Comparison of ENCODE assay signal across 30 cellular contexts in genomic region chr6:134310206-134310605, GRCh38. TPM values are rescaled to one million over a fixed set of nuclear protein-coding genes. Genes with fewer than 3 reads are reported as not detected.
A peak's percentile ranks its signal among the peaks of the same experiment; 100 is the strongest.
DNase-seq lines count a peak whose midpoint lies in the region; ATAC-seq, FAIRE-seq and TF ChIP-seq lines count a peak whose summit lies in the region.
"Had no signal": no experiment of that assay in that cellular context is flagged by ENCODE, and none has a peak within 500 bp of the region (broad histone marks: within the 10 kb centered on the region; RNA-seq: fewer than 3 reads in every experiment).

No MANE protein-coding gene starts in this region.

- no peak overlapping the region for H3K4me3 ChIP-seq in K562
- no peak overlapping the region for H3K4me3 ChIP-seq in fibroblast of the aortic adventitia (ENCODE audit: low read depth, low read length)
- no peak overlapping the region for H3K4me3 ChIP-seq in testis
- H3K4me3 ChIP-seq: pancreas, thoracic aorta, uterus had no signal

- H3K9me3 ChIP-seq in K562 (replicated peaks; ENCODE audit: control insufficient read depth, insufficient read depth, low read depth, low read length) (no peaks in the 10 kb centered on the region), testis (no peaks in the 10 kb centered on the region)
- H3K9me3 ChIP-seq: pancreas, thoracic aorta, uterus had no signal

- peak overlapping the region; percentile 59 for H3K27ac Mint-ChIP-seq in activated naive CD4-positive, alpha-beta T cell treated with anti-CD3 and anti-CD28 coated beads, Interleukin-2, amount 50 U/mL, for 24 hours
- no peak overlapping the region for H3K27ac Mint-ChIP-seq in activated naive CD4-positive, alpha-beta T cell treated with anti-CD3 and anti-CD28 coated beads for 36 hours
- H3K27ac Mint-ChIP-seq: activated CD4-positive, alpha-beta T cell treated with anti-CD3 and anti-CD28 coated beads for 36 hours; activated CD8-positive, alpha-beta T cell treated with anti-CD3 and anti-CD28 coated beads for 36 hours; activated naive CD4-positive, alpha-beta T cell treated with anti-CD3 and anti-CD28 coated beads, Interleukin-2, amount 50 U/mL, for 72 hours; activated T-helper 1 cell treated with anti-CD3 and anti-CD28 coated beads, Interleukin-12 subunit alpha, Interleukin-12 subunit beta, Interleukin-2, Interleukin-4 antibody, amounts not matched to agents 30 ng/mL and 10 ng/mL and 1 ng/mL, durations not matched to agents 14 hours and 24 hours and 36 hours; CD4-positive, alpha-beta T cell; immature natural killer cell; nephron progenitor cell; T-helper 2 cell treated with Interferon-gamma antibody and Interleukin-4, amounts not matched to agents 5 μg/mL and 100 μg/mL, for 36 hours had no signal

- 67% methylated on average over 2 of the region's 2 CpGs for WGBS in K562 (ENCODE audit: insufficient coverage, low coverage, missing lambda C conversion rate)
- WGBS in testis, 2 donors = 70 to 72% methylated on average over 2 of the region's 2 CpGs

- peaks cover 0 to 10% of the 10 kb centered on the region in 2 experiments; a peak in 2 of 5 replicates for H3K4me1 ChIP-seq in K562 (replicated peaks in 1 of 2; ENCODE audit: control insufficient read depth in 2 of 2, insufficient read depth in 2 of 2, low read length in 2 of 2)
- H3K4me1 ChIP-seq in testis = peaks cover 24% of the 10 kb centered on the region
- H3K4me1 ChIP-seq: uterus had no signal

- POLR2A ChIA-PET in K562 (lab: Yijun Ruan, JAX) = interaction anchor here (0.6 to 0.8 kb wide), 2 partner anchors 53 to 187 kb away, joined by 4 read pairs; no protein-coding TSS in a partner anchor

- H4K20me1 ChIP-seq in K562 (replicated peaks; ENCODE audit: control insufficient read depth, insufficient read depth, low read length) = no peaks in the 10 kb centered on the region

- TF ChIP-seq CTCF in K562 (IDR thresholded peaks at IDR 0.05 in 2 of 3, conservative IDR thresholded peaks at IDR 0.05 in 1 of 3; ENCODE audit: insufficient read depth in 2 of 3, low read depth in 1 of 3, low read length in 3 of 3) (no peak), fibroblast of the aortic adventitia (IDR thresholded peaks at IDR 0.05; ENCODE audit: insufficient read depth, low read length) (no peak), testis (IDR thresholded peaks at IDR 0.05) (no peak), GM10266 (IDR thresholded peaks at IDR 0.05; ENCODE audit: control insufficient read depth, insufficient read depth, low read depth, missing control alignments) (no peak)

- no peaks in the 10 kb centered on the region for H3K27me3 Mint-ChIP-seq in activated naive CD4-positive, alpha-beta T cell treated with anti-CD3 and anti-CD28 coated beads, Interleukin-2, amount 50 U/mL, for 24 hours
- no peaks in the 10 kb centered on the region for H3K27me3 Mint-ChIP-seq in activated naive CD4-positive, alpha-beta T cell treated with anti-CD3 and anti-CD28 coated beads for 36 hours (ENCODE audit: low read depth)
- H3K27me3 Mint-ChIP-seq: activated CD4-positive, alpha-beta T cell treated with anti-CD3 and anti-CD28 coated beads for 36 hours; activated CD8-positive, alpha-beta T cell treated with anti-CD3 and anti-CD28 coated beads for 36 hours; CD4-positive, alpha-beta T cell had no signal

- H3K36me3 ChIP-seq in K562 (ENCODE audit: control insufficient read depth, insufficient read depth, low read length) (no peaks in the 10 kb centered on the region), testis (ENCODE audit: low read depth, missing control alignments) (no peaks in the 10 kb centered on the region)
- H3K36me3 ChIP-seq: pancreas, thoracic aorta, uterus had no signal

- CTCF ChIA-PET in activated naive CD4-positive, alpha-beta T cell treated with anti-CD3 and anti-CD28 coated beads for 36 hours (lab: Charles Lee) = interaction anchor here (0.6 to 1.5 kb wide), 3 partner anchors 11 to 113 kb away, joined by 3 to 5 read pairs (median 3); no protein-coding TSS in a partner anchor
- CTCF ChIA-PET in K562 (lab: Yijun Ruan, JAX; ENCODE audit: low intra/inter-chr PET ratio) = no interaction called here

- in situ Hi-C loops in K562 (cut with MboI) = no loop called here

- no peak; the same call in 2 of the 3 replicates for ATAC-seq in K562
- ATAC-seq: activated CD4-positive, alpha-beta T cell treated with anti-CD3 and anti-CD28 coated beads for 36 hours; activated CD8-positive, alpha-beta T cell treated with anti-CD3 and anti-CD28 coated beads for 36 hours; activated naive CD4-positive, alpha-beta T cell treated with anti-CD3 and anti-CD28 coated beads, Interleukin-2, amount 50 U/mL, for 72 hours; pancreas had no signal

- H3K4me1 Mint-ChIP-seq in activated naive CD4-positive, alpha-beta T cell treated with anti-CD3 and anti-CD28 coated beads, Interleukin-2, amount 50 U/mL, for 24 hours = peaks cover 5% of the 10 kb centered on the region
- peaks cover 21% of the 10 kb centered on the region for H3K4me1 Mint-ChIP-seq in activated naive CD4-positive, alpha-beta T cell treated with anti-CD3 and anti-CD28 coated beads for 36 hours (ENCODE audit: low read depth)
- H3K4me1 Mint-ChIP-seq: activated CD4-positive, alpha-beta T cell treated with anti-CD3 and anti-CD28 coated beads for 36 hours; immature natural killer cell; nephron progenitor cell had no signal

- no peaks in the 10 kb centered on the region for H3K9me3 Mint-ChIP-seq in activated naive CD4-positive, alpha-beta T cell treated with anti-CD3 and anti-CD28 coated beads, Interleukin-2, amount 50 U/mL, for 24 hours
- no peaks in the 10 kb centered on the region for H3K9me3 Mint-ChIP-seq in activated naive CD4-positive, alpha-beta T cell treated with anti-CD3 and anti-CD28 coated beads for 36 hours
- H3K9me3 Mint-ChIP-seq: activated CD8-positive, alpha-beta T cell treated with anti-CD3 and anti-CD28 coated beads for 36 hours; activated naive CD4-positive, alpha-beta T cell treated with anti-CD3 and anti-CD28 coated beads, Interleukin-2, amount 50 U/mL, for 72 hours; activated T-helper 1 cell treated with anti-CD3 and anti-CD28 coated beads, Interleukin-12 subunit alpha, Interleukin-12 subunit beta, Interleukin-2, Interleukin-4 antibody, amounts not matched to agents 30 ng/mL and 10 ng/mL and 1 ng/mL, durations not matched to agents 14 hours and 24 hours and 36 hours; CD4-positive, alpha-beta T cell; immature natural killer cell; nephron progenitor cell; T-helper 2 cell treated with Interferon-gamma antibody and Interleukin-4, amounts not matched to agents 5 μg/mL and 100 μg/mL, for 36 hours had no signal

- no TSS peak for BruUV-seq in K562 (replicated peaks; lab: Mats Ljungman, UMichigan)

- TF ChIP-seq POLR2A in K562 (conservative IDR thresholded peaks at IDR 0.05) (no peak), testis (IDR thresholded peaks at IDR 0.05) (no peak)

- no peak overlapping the region for H3K4me2 ChIP-seq in K562 (ENCODE audit: insufficient read depth, low read length)

- H2AFZ ChIP-seq in K562 (ENCODE audit: low read depth, low read length) = 0 out of 2 replicates have a peak overlapping the region, but pooled peaks have one; percentile 28

- TF ChIP-seq EP300 in K562 (IDR thresholded peaks at IDR 0.05; ENCODE audit: low read length) = no peak

- H3K9me1 ChIP-seq in K562 (ENCODE audit: control insufficient read depth, insufficient read depth, low read length) = no peaks in the 10 kb centered on the region

- DNase-seq in activated naive CD4-positive, alpha-beta T cell treated with anti-CD3 and anti-CD28 coated beads for 36 hours = no peak
- DNase-seq in K562 (ENCODE audit: extremely low read depth in 1 of 4, low spot score in 3 of 4) (no peak), fibroblast of the aortic adventitia (ENCODE audit: low read depth) (peak; percentile 60), testis (no peak), GM10266 (ENCODE audit: extremely low spot score) (no peak), NCI-H146 treated with DMSO at 0.1 percent for 48 hours (lab: John Stamatoyannopoulos, UW; ENCODE audit: unreplicated experiment) (no peak), anterior cingulate cortex (lab: John Stamatoyannopoulos, UW) (no peak)
- DNase-seq: 8988T; activated CD4-positive, alpha-beta T cell treated with anti-CD3 and anti-CD28 coated beads for 36 hours; activated CD8-positive, alpha-beta memory T cell treated with anti-CD3 and anti-CD28 coated beads, Interleukin-2, amount 50 U/mL, for 48 hours; activated CD8-positive, alpha-beta T cell treated with anti-CD3 and anti-CD28 coated beads for 36 hours; CD4-positive, alpha-beta T cell; DND-41; immature natural killer cell; mammary epithelial cell; NCI-H1436; NCI-H446 treated with DMSO at 0.1 percent for 48 hours; nephron progenitor cell; pancreas; SIG-M5; small intestine; stimulated activated naive CD4-positive, alpha-beta T cell; uterus had no signal

- no peak overlapping the region for H3K4me3 Mint-ChIP-seq in activated naive CD4-positive, alpha-beta T cell treated with anti-CD3 and anti-CD28 coated beads, Interleukin-2, amount 50 U/mL, for 24 hours
- no peak overlapping the region for H3K4me3 Mint-ChIP-seq in activated naive CD4-positive, alpha-beta T cell treated with anti-CD3 and anti-CD28 coated beads for 36 hours
- H3K4me3 Mint-ChIP-seq: activated CD4-positive, alpha-beta T cell treated with anti-CD3 and anti-CD28 coated beads for 36 hours; activated CD8-positive, alpha-beta T cell treated with anti-CD3 and anti-CD28 coated beads for 36 hours; activated T-helper 1 cell treated with anti-CD3 and anti-CD28 coated beads, Interleukin-12 subunit alpha, Interleukin-12 subunit beta, Interleukin-2, Interleukin-4 antibody, amounts not matched to agents 30 ng/mL and 10 ng/mL and 1 ng/mL, durations not matched to agents 14 hours and 24 hours and 36 hours; CD4-positive, alpha-beta T cell; immature natural killer cell; nephron progenitor cell; T-helper 2 cell treated with Interferon-gamma antibody and Interleukin-4, amounts not matched to agents 5 μg/mL and 100 μg/mL, for 36 hours had no signal

- no peak for TF ChIP-seq RAD21 in K562 (CRISPR knock-in tag; conservative IDR thresholded peaks at IDR 0.05 in 1 of 2, IDR thresholded peaks at IDR 0.05 in 1 of 2)

- no peak overlapping the region for H3K9ac ChIP-seq in K562 (ENCODE audit: insufficient read depth in 1 of 2, low read depth in 2 of 2, low read length in 2 of 2)

- H3K27me3 ChIP-seq in K562 (ENCODE audit: control insufficient read depth in 2 of 2, insufficient read depth in 2 of 2, low read length in 2 of 2) = no peaks in the 10 kb centered on the region
- no peaks in the 10 kb centered on the region for H3K27me3 ChIP-seq in testis
- H3K27me3 ChIP-seq: pancreas, uterus had no signal

- intact Hi-C loops in activated naive CD4-positive, alpha-beta T cell treated with anti-CD3 and anti-CD28 coated beads for 36 hours (cut with micrococcal nuclease) = no loop called here
- intact Hi-C loops in K562 (cut with micrococcal nuclease) (no loop called here), testis (cut with DNase I; ENCODE audit: low total_unique reads) (no loop called here)

- H3K79me2 ChIP-seq in K562 (ENCODE audit: control insufficient read depth, insufficient read depth, low read length) = no peaks in the 10 kb centered on the region

- H3K36me3 Mint-ChIP-seq in activated naive CD4-positive, alpha-beta T cell treated with anti-CD3 and anti-CD28 coated beads, Interleukin-2, amount 50 U/mL, for 24 hours = no peaks in the 10 kb centered on the region
- H3K36me3 Mint-ChIP-seq in activated naive CD4-positive, alpha-beta T cell treated with anti-CD3 and anti-CD28 coated beads for 36 hours (ENCODE audit: low read depth) = no peaks in the 10 kb centered on the region
- H3K36me3 Mint-ChIP-seq: activated naive CD4-positive, alpha-beta T cell treated with anti-CD3 and anti-CD28 coated beads, Interleukin-2, amount 50 U/mL, for 72 hours; immature natural killer cell had no signal

- no peak overlapping the region for H3K27ac ChIP-seq in K562 (ENCODE audit: extremely low read depth, low read depth, low read length)
- peak overlapping the region; percentile 80 to 84 for H3K27ac ChIP-seq in testis
- H3K27ac ChIP-seq: pancreas, thoracic aorta, uterus had no signal

- FAIRE-seq in K562 (lab: Jason Lieb, UNC) = no peak
- FAIRE-seq: D721Med, pancreas, RCC 7860, small intestine had no signal

RNA-seq across cellular contexts. Expression of gene SGK1, which starts 7.7 kb away (rescaled TPM):
- total RNA-seq in activated naive CD4-positive, alpha-beta T cell treated with anti-CD3 and anti-CD28 coated beads for 36 hours = 100 to 1,000 TPM; 202 to 208 TPM
- 35.0 and 54.6 TPM in 2 replicates for total RNA-seq in K562 (2011; cell fraction: chromatin; rRNA removed; ENCODE audit: low replicate concordance)
- 17.8 and 31.9 TPM in 2 replicates for total RNA-seq in K562 (2011; cell fraction: nucleolus; rRNA removed)
- 34.4 and 40.1 TPM in 2 replicates for total RNA-seq in K562 (2011; cell fraction: nucleoplasm; rRNA removed)
- 4.9 and 7.7 TPM in 2 replicates for total RNA-seq in K562 (2014; rRNA removed)
- 3.7 and 4.1 TPM in 2 replicates for total RNA-seq in K562 (2014; rRNA removed; fragmentation: Illumina TruSeq; extraction: Trizol)
- 5.0 and 7.2 TPM in 2 replicates for total RNA-seq in K562 (2015; rRNA removed; fragmentation: Illumina TruSeq; extraction: Trizol)
- total RNA-seq in K562 (2021) = 3.7 and 4.3 TPM in 2 replicates
- polyA plus RNA-seq in K562 (2011; rRNA removed) = 3.5 and 3.8 TPM in 2 replicates
- polyA plus RNA-seq in K562 (2011; cell fraction: cytosol; rRNA removed) = 3.9 and 4.2 TPM in 2 replicates
- polyA plus RNA-seq in K562 (2011; cell fraction: nucleus; rRNA removed) = 29.7 and 31.8 TPM in 2 replicates
- polyA plus RNA-seq in K562 (2012) = 8.4 and 8.8 TPM in 2 replicates
- 3.3 and 3.9 TPM in 2 replicates for polyA plus RNA-seq in K562 (2014; fragmentation: Illumina TruSeq; extraction: Trizol)
- polyA plus RNA-seq in K562 (2014; fragmentation: Nextera tagmentation; extraction: Ambion mirVana) = 1 to 10 TPM; 3.5 to 3.9 TPM
- polyA plus RNA-seq in K562 (2014; rRNA removed) = 4.5 and 7.8 TPM in 2 replicates
- polyA minus RNA-seq in K562 (2011; rRNA and poly(A)+ RNA removed) = 5.2 and 6.6 TPM in 2 replicates
- 6.8 and 10.6 TPM in 2 replicates for polyA minus RNA-seq in K562 (2011; cell fraction: cytosol; rRNA and poly(A)+ RNA removed)
- polyA minus RNA-seq in K562 (2011; cell fraction: nucleus; rRNA and poly(A)+ RNA removed) = 23.8 and 32.1 TPM in 2 replicates
- 63.2 and 871 TPM in 2 replicates for total RNA-seq in fibroblast of the aortic adventitia (ENCODE audit: low replicate concordance)
- total RNA-seq in testis = 100 to 1,000 TPM; 154 to 208 TPM
- polyA plus RNA-seq in testis (ENCODE audit: insufficient read depth, low read depth, low replicate concordance) = 91.3 TPM
